In the genomic region with DNA sequence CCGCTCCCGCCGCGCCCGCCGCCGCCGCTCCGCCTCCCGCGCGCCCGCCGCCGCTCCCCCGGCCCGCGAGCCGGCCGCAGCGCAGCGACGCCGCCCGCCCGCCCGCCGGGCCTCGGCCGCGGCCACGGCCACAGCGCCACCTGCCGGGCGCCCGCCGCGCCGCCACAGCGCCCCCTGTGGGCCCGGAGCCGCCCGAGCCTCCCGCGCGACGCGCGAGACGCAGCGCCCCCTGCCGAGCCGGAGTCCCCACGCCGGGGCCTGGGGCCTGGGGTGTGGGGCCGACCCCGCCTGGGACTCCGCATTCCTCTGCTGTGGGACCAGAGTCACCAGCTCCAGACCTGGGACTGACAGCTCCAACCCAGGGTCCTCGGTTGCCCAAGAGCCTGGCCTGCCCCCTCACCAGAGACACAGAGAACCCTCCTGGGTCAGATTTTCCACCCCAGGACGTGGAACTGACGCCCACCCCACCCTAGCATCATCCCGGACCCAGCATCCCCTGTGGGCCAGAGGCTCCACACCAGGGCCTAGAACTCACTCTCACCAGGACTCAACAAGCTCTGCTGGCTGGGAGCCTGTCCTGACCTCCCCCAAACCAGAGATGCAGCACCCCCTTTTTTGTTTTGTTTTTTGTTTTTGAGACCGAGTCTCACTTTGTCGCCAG, we compare ENCODE assay signal across 8 cellular contexts. TPM values are rescaled to one million over a fixed set of nuclear protein-coding genes. Genes with fewer than 3 reads are reported as not detected.
DNase-seq lines count a peak whose midpoint lies in the region; ATAC-seq and TF ChIP-seq lines count a peak whose summit lies in the region.

A gene with protein sequence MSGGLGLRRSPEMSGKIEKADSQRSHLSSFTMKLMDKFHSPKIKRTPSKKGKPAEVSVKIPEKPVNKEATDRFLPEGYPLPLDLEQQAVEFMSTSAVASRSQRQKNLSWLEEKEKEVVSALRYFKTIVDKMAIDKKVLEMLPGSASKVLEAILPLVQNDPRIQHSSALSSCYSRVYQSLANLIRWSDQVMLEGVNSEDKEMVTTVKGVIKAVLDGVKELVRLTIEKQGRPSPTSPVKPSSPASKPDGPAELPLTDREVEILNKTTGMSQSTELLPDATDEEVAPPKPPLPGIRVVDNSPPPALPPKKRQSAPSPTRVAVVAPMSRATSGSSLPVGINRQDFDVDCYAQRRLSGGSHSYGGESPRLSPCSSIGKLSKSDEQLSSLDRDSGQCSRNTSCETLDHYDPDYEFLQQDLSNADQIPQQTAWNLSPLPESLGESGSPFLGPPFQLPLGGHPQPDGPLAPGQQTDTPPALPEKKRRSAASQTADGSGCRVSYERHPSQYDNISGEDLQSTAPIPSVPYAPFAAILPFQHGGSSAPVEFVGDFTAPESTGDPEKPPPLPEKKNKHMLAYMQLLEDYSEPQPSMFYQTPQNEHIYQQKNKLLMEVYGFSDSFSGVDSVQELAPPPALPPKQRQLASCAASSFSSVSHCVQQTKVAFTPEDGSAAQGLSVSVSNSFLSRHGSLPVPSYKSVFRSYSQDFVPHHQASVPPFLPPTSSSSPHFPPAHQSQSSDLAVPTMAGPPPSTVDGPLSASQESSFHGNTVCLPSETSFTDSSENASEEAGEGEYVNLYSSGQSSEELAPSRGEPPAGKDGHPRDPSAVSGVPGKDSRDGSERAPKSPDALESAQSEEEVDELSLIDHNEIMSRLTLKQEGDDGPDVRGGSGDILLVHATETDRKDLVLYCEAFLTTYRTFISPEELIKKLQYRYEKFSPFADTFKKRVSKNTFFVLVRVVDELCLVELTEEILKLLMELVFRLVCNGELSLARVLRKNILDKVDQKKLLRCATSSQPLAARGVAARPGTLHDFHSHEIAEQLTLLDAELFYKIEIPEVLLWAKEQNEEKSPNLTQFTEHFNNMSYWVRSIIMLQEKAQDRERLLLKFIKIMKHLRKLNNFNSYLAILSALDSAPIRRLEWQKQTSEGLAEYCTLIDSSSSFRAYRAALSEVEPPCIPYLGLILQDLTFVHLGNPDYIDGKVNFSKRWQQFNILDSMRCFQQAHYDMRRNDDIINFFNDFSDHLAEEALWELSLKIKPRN (N-terminal part only) (minus strand): TSS at position 89 of the 661 bp plus-strand sequence. CDS start 246 bp downstream, outside the sequence.

- H2BK120ac ChIP-seq in H9 (ENCODE audit: low read depth, low read length, poor library complexity, severe bottlenecking): no peak within 1 kb of the TSS

- H3K27ac ChIP-seq in H9 (ENCODE audit: insufficient read length, low read depth, low read length): no peak within 1 kb of the TSS

- no peak within 1 kb of the TSS for H2AK5ac ChIP-seq in H9 (ENCODE audit: insufficient read length, low read length)

- no peak within 1 kb of the TSS for H3K4ac ChIP-seq in H9 (ENCODE audit: low read depth, low read length)

- H3K4me3 Mint-ChIP-seq in H9: peak within 1 kb of the TSS; percentile 86 to 90
- H3K4me3 Mint-ChIP-seq in effector memory CD8-positive, alpha-beta T cell: peak within 1 kb of the TSS; percentile 92 to 94
- H3K4me3 Mint-ChIP-seq in mesothelial cell of epicardium: peak within 1 kb of the TSS; percentile 83

- peaks cover 22 to 28% of the 10 kb centered on the region in 2 experiments for H3K4me1 Mint-ChIP-seq in H9
- peaks cover 47 to 49% of the 10 kb centered on the region in 2 donors for H3K4me1 Mint-ChIP-seq in effector memory CD8-positive, alpha-beta T cell (ENCODE audit: low read depth in 2 of 2)
- H3K4me1 Mint-ChIP-seq in mesothelial cell of epicardium: peaks cover 43% of the 10 kb centered on the region

- WGBS in H9 (ENCODE audit: extremely low coverage, insufficient read length, low lambda C conversion rate): no CpG with 5 or more reads among the region's 64 CpGs

- H3K79me2 ChIP-seq in H9 (ENCODE audit: insufficient read depth, low read length): peaks cover 21% of the 10 kb centered on the region; the same call in 1 of the 2 replicates

- peaks cover 4% of the 10 kb centered on the region for H3K23me2 ChIP-seq in H9 (ENCODE audit: insufficient read length, low read depth, low read length, poor library complexity, severe bottlenecking)

- peak within 1 kb of the TSS in 2 of 3 experiments; percentile 34 to 91; a peak in 4 of 7 replicates for H3K27ac Mint-ChIP-seq in H9
- H3K27ac Mint-ChIP-seq in effector memory CD8-positive, alpha-beta T cell: peak within 1 kb of the TSS; percentile 92 to 93
- H3K27ac Mint-ChIP-seq in mesothelial cell of epicardium: peak within 1 kb of the TSS; percentile 87

- H3K9me3 ChIP-seq in H9 (ENCODE audit: control insufficient read depth, low read depth, low read length): no peaks in the 10 kb centered on the region

- no peak within 1 kb of the TSS for H2AFZ ChIP-seq in H9 (ENCODE audit: low read length)

- DNase-seq in GM03348 (ENCODE audit: low spot score): peak; percentile 95
- peak; percentile 66 for DNase-seq in H9
- DNase-seq in NCI-H1092 (lab: John Stamatoyannopoulos, UW): peak; percentile 24
- peak; percentile 44 to 84 for DNase-seq in activated CD8-positive, alpha-beta memory T cell treated with anti-CD3 and anti-CD28 coated beads for 1 hour (ENCODE audit: extremely low read depth in 1 of 2, low read depth in 1 of 2)
- peak; percentile 83 to 91 (median 88) for DNase-seq in effector memory CD8-positive, alpha-beta T cell
- DNase-seq in mesothelial cell of epicardium (ENCODE audit: low spot score in 2 of 2, unreplicated experiment in 2 of 2): peak; percentile 80 to 91
- peak; percentile 70 to 73 for DNase-seq in stimulated activated CD8-positive, alpha-beta memory T cell treated with anti-CD3 and anti-CD28 coated beads, Interleukin-15, amount 100 ng/mL, for 48 hours (ENCODE audit: low read depth in 2 of 2)
- no peak for DNase-seq in foreskin melanocyte

- H4K20me1 ChIP-seq in H9 (ENCODE audit: control insufficient read depth, insufficient read depth, insufficient read length): no peaks in the 10 kb centered on the region

- TF ChIP-seq CTCF in H9 (conservative IDR thresholded peaks at IDR 0.05): peak; percentile 80
- peak; percentile 78 for TF ChIP-seq CTCF in mesothelial cell of epicardium (IDR thresholded peaks at IDR 0.05; ENCODE audit: unreplicated experiment)

- H3K9me3 Mint-ChIP-seq in H9 (peaks cover 9% of the 10 kb centered on the region in 2 experiments), mesothelial cell of epicardium (no peaks in the 10 kb centered on the region)
- H3K9me3 Mint-ChIP-seq in effector memory CD8-positive, alpha-beta T cell: no peaks in the 10 kb centered on the region

- H3K18ac ChIP-seq in H9 (ENCODE audit: insufficient read length, low read depth, low read length): peak within 1 kb of the TSS; percentile 34

- ATAC-seq in effector memory CD8-positive, alpha-beta T cell (replicated peaks): peak; percentile 70

- H3K27me3 Mint-ChIP-seq in H9 (ENCODE audit: low read depth): no peaks in the 10 kb centered on the region; the same call in 1 of the 2 replicates
- no peaks in the 10 kb centered on the region for H3K27me3 Mint-ChIP-seq in effector memory CD8-positive, alpha-beta T cell
- no peaks in the 10 kb centered on the region for H3K27me3 Mint-ChIP-seq in mesothelial cell of epicardium (ENCODE audit: low read depth)

- no peak within 1 kb of the TSS for H4K8ac ChIP-seq in H9 (replicated peaks; ENCODE audit: insufficient read length, low read depth, low read length)

- H3K36me3 Mint-ChIP-seq in H9 (ENCODE audit: insufficient read depth in 1 of 3, low read depth in 3 of 3) (peaks cover 2 to 8% (median 4%) of the 10 kb centered on the region in 3 experiments; a peak in 4 of 7 replicates), mesothelial cell of epicardium (no peaks in the 10 kb centered on the region)
- peaks cover 32% of the 10 kb centered on the region for H3K36me3 Mint-ChIP-seq in effector memory CD8-positive, alpha-beta T cell (ENCODE audit: insufficient read depth)

- H3K23ac ChIP-seq in H9 (ENCODE audit: insufficient read length, low read depth, low read length): no peak within 1 kb of the TSS

- H4K91ac ChIP-seq in H9 (ENCODE audit: insufficient read length, low read depth, low read length): no peak within 1 kb of the TSS

- no peaks in the 10 kb centered on the region for H3K27me3 ChIP-seq in H9 (ENCODE audit: insufficient read depth, low read length)

- peak within 1 kb of the TSS; percentile 96 for H3K4me2 ChIP-seq in H9 (ENCODE audit: insufficient read depth, insufficient read length, low read length)

- H2BK12ac ChIP-seq in H9 (ENCODE audit: insufficient read length, low read depth, low read length): no peak within 1 kb of the TSS

- no peak within 1 kb of the TSS for H2BK20ac ChIP-seq in H9 (ENCODE audit: low read depth, low read length, poor library complexity, severe bottlenecking)

- H2BK5ac ChIP-seq in H9 (ENCODE audit: insufficient read length, low read length): no peak within 1 kb of the TSS

- no peak within 1 kb of the TSS for H3T11ph ChIP-seq in H9 (ENCODE audit: low read length)

- H4K5ac ChIP-seq in H9 (ENCODE audit: insufficient read length, low read depth, low read length): no peak within 1 kb of the TSS

- peaks cover 3% of the 10 kb centered on the region for H3K79me1 ChIP-seq in H9 (ENCODE audit: insufficient read depth, low read depth, low read length, poor library complexity, severe bottlenecking)

- H3K4me1 ChIP-seq in H9 (ENCODE audit: insufficient read depth, low read length): no peaks in the 10 kb centered on the region

- peak within 1 kb of the TSS; percentile 80 for H3K9ac ChIP-seq in H9 (ENCODE audit: extremely low read depth, insufficient read length, low read length)

- H3K56ac ChIP-seq in H9 (ENCODE audit: insufficient read length, low read depth, low read length): no peak within 1 kb of the TSS

- H3K14ac ChIP-seq in H9 (ENCODE audit: insufficient read depth, low read length): peak within 1 kb of the TSS; percentile 85

- H2BK15ac ChIP-seq in H9 (ENCODE audit: low read depth, low read length): no peak within 1 kb of the TSS

RNA-seq across cellular contexts. Expression of the gene that starts here (rescaled TPM):
- total RNA-seq in H9 (2021) (53.9 and 55.6 TPM in 2 replicates), mesothelial cell of epicardium (49.3 to 59.1 TPM (median 50.4 TPM) in 3 replicates)
